Comparison of ENCODE assay signal across 1 cellular context in the genomic region with DNA sequence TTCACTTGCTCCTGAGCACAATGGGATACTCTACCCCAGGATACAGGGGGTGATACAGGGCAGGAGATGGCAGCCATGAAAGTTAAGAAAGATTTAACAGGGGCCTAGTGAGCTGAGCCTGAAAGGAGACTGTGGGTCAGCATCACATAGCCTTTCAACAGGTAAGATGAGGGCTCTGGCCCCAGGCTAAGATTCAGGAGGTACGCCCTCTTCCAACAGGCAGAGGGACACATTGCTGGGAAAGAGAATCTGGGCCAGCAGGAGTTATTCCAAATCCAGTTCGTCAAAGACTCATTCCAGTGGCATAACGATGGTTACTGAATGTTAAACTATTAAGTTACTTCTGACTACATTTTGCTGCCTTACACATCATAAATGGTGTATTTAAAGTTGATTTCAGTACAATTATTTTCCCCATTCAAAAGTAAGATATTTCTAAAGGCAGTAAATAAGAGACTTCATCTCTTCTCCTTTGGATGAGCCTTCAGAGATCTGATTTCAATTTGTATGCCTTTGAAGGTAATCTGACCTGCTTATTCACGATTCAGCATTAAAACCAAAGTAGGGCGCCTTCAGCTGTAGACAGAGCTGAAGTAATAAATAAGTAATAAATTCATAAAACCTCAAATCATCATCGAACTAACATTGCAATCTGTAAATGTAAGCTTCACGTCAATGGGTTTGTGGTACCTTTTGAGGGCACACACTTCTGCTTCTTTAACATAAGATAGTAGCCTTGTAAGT.
TF ChIP-seq lines count a peak whose summit lies in the region.

No MANE protein-coding gene starts in this region.

TF ChIP-seq in GM23338, 12 proteins besides CTCF, POLR2A, EP300 and RAD21 (continued from another document):
- TF ChIP-seq, protein P1, sequence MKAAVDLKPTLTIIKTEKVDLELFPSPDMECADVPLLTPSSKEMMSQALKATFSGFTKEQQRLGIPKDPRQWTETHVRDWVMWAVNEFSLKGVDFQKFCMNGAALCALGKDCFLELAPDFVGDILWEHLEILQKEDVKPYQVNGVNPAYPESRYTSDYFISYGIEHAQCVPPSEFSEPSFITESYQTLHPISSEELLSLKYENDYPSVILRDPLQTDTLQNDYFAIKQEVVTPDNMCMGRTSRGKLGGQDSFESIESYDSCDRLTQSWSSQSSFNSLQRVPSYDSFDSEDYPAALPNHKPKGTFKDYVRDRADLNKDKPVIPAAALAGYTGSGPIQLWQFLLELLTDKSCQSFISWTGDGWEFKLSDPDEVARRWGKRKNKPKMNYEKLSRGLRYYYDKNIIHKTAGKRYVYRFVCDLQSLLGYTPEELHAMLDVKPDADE (IDR thresholded peaks at IDR 0.05): no peak
- TF ChIP-seq, protein P2, sequence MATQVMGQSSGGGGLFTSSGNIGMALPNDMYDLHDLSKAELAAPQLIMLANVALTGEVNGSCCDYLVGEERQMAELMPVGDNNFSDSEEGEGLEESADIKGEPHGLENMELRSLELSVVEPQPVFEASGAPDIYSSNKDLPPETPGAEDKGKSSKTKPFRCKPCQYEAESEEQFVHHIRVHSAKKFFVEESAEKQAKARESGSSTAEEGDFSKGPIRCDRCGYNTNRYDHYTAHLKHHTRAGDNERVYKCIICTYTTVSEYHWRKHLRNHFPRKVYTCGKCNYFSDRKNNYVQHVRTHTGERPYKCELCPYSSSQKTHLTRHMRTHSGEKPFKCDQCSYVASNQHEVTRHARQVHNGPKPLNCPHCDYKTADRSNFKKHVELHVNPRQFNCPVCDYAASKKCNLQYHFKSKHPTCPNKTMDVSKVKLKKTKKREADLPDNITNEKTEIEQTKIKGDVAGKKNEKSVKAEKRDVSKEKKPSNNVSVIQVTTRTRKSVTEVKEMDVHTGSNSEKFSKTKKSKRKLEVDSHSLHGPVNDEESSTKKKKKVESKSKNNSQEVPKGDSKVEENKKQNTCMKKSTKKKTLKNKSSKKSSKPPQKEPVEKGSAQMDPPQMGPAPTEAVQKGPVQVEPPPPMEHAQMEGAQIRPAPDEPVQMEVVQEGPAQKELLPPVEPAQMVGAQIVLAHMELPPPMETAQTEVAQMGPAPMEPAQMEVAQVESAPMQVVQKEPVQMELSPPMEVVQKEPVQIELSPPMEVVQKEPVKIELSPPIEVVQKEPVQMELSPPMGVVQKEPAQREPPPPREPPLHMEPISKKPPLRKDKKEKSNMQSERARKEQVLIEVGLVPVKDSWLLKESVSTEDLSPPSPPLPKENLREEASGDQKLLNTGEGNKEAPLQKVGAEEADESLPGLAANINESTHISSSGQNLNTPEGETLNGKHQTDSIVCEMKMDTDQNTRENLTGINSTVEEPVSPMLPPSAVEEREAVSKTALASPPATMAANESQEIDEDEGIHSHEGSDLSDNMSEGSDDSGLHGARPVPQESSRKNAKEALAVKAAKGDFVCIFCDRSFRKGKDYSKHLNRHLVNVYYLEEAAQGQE (IDR thresholded peaks at IDR 0.05; ENCODE audit: unreplicated experiment): no peak
- TF ChIP-seq ZNF331 (CRISPR knock-in tag; IDR thresholded peaks at IDR 0.05; ENCODE audit: low read depth) (no peak), EZH2 (IDR thresholded peaks at IDR 0.05; ENCODE audit: low read depth, unreplicated experiment) (no peak)
